Comparison of ENCODE assay signal across 8 cellular contexts in genomic region chr1:212286437-212287131, GRCh38. TPM values are rescaled to one million over a fixed set of nuclear protein-coding genes. Genes with fewer than 3 reads are reported as not detected.
DNase-seq lines count a peak whose midpoint lies in the region; ATAC-seq lines count a peak whose summit lies in the region.

No MANE protein-coding gene starts in this region.

- H3K27ac ChIP-seq in mesodermal cell (ENCODE audit: low read depth, low read length, severe bottlenecking) (peak overlapping the region; percentile 70), aorta (ENCODE audit: low read depth in 1 of 2, low read length in 2 of 2) (peak overlapping the region; percentile 75 to 97)

- no peaks in the 10 kb centered on the region for H3K9me3 Mint-ChIP-seq in activated CD4-positive, alpha-beta T cell treated with anti-CD3 and anti-CD28 coated beads, Interleukin-2, amount 10 ng/mL, durations not matched to agents 24 days and 14 days

- DNase-seq in activated CD4-positive, alpha-beta T cell treated with anti-CD3 and anti-CD28 coated beads, Interleukin-2, amount 10 ng/mL, durations not matched to agents 24 days and 14 days: no peak
- DNase-seq in activated CD4-positive, alpha-beta T cell treated with anti-CD3 and anti-CD28 coated beads, Interleukin-2, amount 50 U/mL, for 48 hours: no peak
- DNase-seq in NCI-H82 treated with DMSO at 0.1 percent for 48 hours (lab: John Stamatoyannopoulos, UW; ENCODE audit: unreplicated experiment) (peak; percentile 34), cerebellar cortex (ENCODE audit: low spot score) (peak; percentile 70), aorta (no peak), NCI-H128 (lab: John Stamatoyannopoulos, UW; ENCODE audit: unreplicated experiment) (no peak)

- WGBS in mesodermal cell (ENCODE audit: insufficient coverage in 2 of 2), 2 experiments: 1% methylated on average over 14 of the region's 19 CpGs
- 0 to 1% methylated on average over 19 of the region's 19 CpGs for WGBS in aorta, 2 donors

- H3K4me1 ChIP-seq in mesodermal cell (ENCODE audit: control insufficient read depth, insufficient read depth, low read length, poor library complexity, severe bottlenecking) (peaks cover 7% of the 10 kb centered on the region), aorta (ENCODE audit: control insufficient read depth in 1 of 2, insufficient read depth in 2 of 2, low read length in 2 of 2) (peaks cover 2 to 6% of the 10 kb centered on the region in 2 donors)

- intact Hi-C loops in activated CD4-positive, alpha-beta T cell treated with anti-CD3 and anti-CD28 coated beads, Interleukin-2, amount 10 ng/mL, durations not matched to agents 24 days and 14 days (cut with micrococcal nuclease): loop anchor here (2.0 to 10.0 kb wide), 3 partner anchors 16 to 452 kb away; partner anchors contain the start of gene LPGAT1
- intact Hi-C loops in aorta (cut with DNase I): loop anchor here in 1 of 2 donors (5.0 kb wide), 3 partner anchors 54 to 209 kb away; no protein-coding TSS in a partner anchor

- H3K4me1 Mint-ChIP-seq in activated CD4-positive, alpha-beta T cell treated with anti-CD3 and anti-CD28 coated beads, Interleukin-2, amount 10 ng/mL, durations not matched to agents 24 days and 14 days: peaks cover 41% of the 10 kb centered on the region

- no peaks in the 10 kb centered on the region for H3K27me3 Mint-ChIP-seq in activated CD4-positive, alpha-beta T cell treated with anti-CD3 and anti-CD28 coated beads, Interleukin-2, amount 10 ng/mL, durations not matched to agents 24 days and 14 days

- no peaks in the 10 kb centered on the region for H3K27me3 ChIP-seq in aorta (ENCODE audit: control insufficient read depth in 1 of 2, insufficient read depth in 2 of 2, low read length in 1 of 2)

- H3K27ac Mint-ChIP-seq in activated CD4-positive, alpha-beta T cell treated with anti-CD3 and anti-CD28 coated beads, Interleukin-2, amount 10 ng/mL, durations not matched to agents 24 days and 14 days: peak overlapping the region; percentile 96

- ATAC-seq in aorta (ENCODE audit: low FRiP score): no peak
- no peak for ATAC-seq in HG03378 (IDR thresholded peaks at IDR 0.05; ENCODE audit: unreplicated experiment)

- H3K36me3 Mint-ChIP-seq in activated CD4-positive, alpha-beta T cell treated with anti-CD3 and anti-CD28 coated beads, Interleukin-2, amount 10 ng/mL, durations not matched to agents 24 days and 14 days (ENCODE audit: low read depth): peaks cover 11% of the 10 kb centered on the region

- peak overlapping the region; percentile 97 for H3K4me3 Mint-ChIP-seq in activated CD4-positive, alpha-beta T cell treated with anti-CD3 and anti-CD28 coated beads, Interleukin-2, amount 10 ng/mL, durations not matched to agents 24 days and 14 days

- H3K4me3 ChIP-seq in mesodermal cell (ENCODE audit: extremely low read depth, insufficient read depth, low read length, poor library complexity, severe bottlenecking) (peak overlapping the region; percentile 81), aorta (ENCODE audit: low read length in 2 of 2) (peak overlapping the region; percentile 69 to 73)

- H3K9me3 ChIP-seq in mesodermal cell (ENCODE audit: control insufficient read depth, low read length): no peaks in the 10 kb centered on the region
- H3K9me3 ChIP-seq in aorta (ENCODE audit: control insufficient read depth, low read length): no peaks in the 10 kb centered on the region

- H3K36me3 ChIP-seq in mesodermal cell (ENCODE audit: control insufficient read depth, insufficient read depth, low read length) (no peaks in the 10 kb centered on the region), aorta (ENCODE audit: control insufficient read depth in 1 of 2, insufficient read depth in 2 of 2, low read length in 1 of 2) (no peaks in the 10 kb centered on the region)

RNA-seq across cellular contexts. Expression of gene PPP2R5A, which starts 1.4 kb away (rescaled TPM):
- 43.6 and 44.4 TPM in 2 replicates for total RNA-seq in activated CD4-positive, alpha-beta T cell treated with anti-CD3 and anti-CD28 coated beads, Interleukin-2, amount 10 ng/mL, durations not matched to agents 24 days and 14 days
- polyA plus RNA-seq in mesodermal cell (2013, experiment 1 of 2): 18.5 TPM
- polyA plus RNA-seq in mesodermal cell (2013, experiment 2 of 2): 20.0 TPM
- total RNA-seq in aorta: 10 to 100 TPM; 43.2 to 45.3 TPM
- polyA plus RNA-seq in aorta: 10 to 100 TPM; 33.5 to 39.1 TPM

Comparison
In these comparisons a context has a peak if more than half of its experiments do, and no peak if none do; other contexts are left out.
1. DNase-seq: peak in NCI-H82 treated with DMSO at 0.1 percent for 48 hours (single experiment) and cerebellar cortex (single experiment); none in activated CD4-positive, alpha-beta T cell treated with anti-CD3 and anti-CD28 coated beads, Interleukin-2, amount 10 ng/mL, durations not matched to agents 24 days and 14 days (single experiment), activated CD4-positive, alpha-beta T cell treated with anti-CD3 and anti-CD28 coated beads, Interleukin-2, amount 50 U/mL, for 48 hours (0 of 2), aorta (0 of 2) and NCI-H128 (single experiment).